ENCODE assay signal across 1 cellular context in genomic region chrX:153727108-153727931, GRCh38.
TF ChIP-seq lines count a peak whose summit lies in the region.

No MANE protein-coding gene starts in this region.

TF ChIP-seq in HepG2, 621 proteins besides CTCF, POLR2A, EP300 and RAD21 (continued from another document):
- TF ChIP-seq, protein P1, sequence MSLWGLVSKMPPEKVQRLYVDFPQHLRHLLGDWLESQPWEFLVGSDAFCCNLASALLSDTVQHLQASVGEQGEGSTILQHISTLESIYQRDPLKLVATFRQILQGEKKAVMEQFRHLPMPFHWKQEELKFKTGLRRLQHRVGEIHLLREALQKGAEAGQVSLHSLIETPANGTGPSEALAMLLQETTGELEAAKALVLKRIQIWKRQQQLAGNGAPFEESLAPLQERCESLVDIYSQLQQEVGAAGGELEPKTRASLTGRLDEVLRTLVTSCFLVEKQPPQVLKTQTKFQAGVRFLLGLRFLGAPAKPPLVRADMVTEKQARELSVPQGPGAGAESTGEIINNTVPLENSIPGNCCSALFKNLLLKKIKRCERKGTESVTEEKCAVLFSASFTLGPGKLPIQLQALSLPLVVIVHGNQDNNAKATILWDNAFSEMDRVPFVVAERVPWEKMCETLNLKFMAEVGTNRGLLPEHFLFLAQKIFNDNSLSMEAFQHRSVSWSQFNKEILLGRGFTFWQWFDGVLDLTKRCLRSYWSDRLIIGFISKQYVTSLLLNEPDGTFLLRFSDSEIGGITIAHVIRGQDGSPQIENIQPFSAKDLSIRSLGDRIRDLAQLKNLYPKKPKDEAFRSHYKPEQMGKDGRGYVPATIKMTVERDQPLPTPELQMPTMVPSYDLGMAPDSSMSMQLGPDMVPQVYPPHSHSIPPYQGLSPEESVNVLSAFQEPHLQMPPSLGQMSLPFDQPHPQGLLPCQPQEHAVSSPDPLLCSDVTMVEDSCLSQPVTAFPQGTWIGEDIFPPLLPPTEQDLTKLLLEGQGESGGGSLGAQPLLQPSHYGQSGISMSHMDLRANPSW (CRISPR knock-in tag; IDR thresholded peaks at IDR 0.05; ENCODE audit: borderline replicate concordance) = no peak
- TF ChIP-seq ZNF337 (CRISPR knock-in tag; IDR thresholded peaks at IDR 0.05; ENCODE audit: borderline replicate concordance, low read depth) (no peak), ZNF687 (CRISPR knock-in tag; IDR thresholded peaks at IDR 0.05) (peak; percentile 73), ZNF619 (CRISPR knock-in tag; IDR thresholded peaks at IDR 0.05) (no peak), ZMAT3 (CRISPR knock-in tag; conservative IDR thresholded peaks at IDR 0.05) (no peak), ZNF660 (CRISPR knock-in tag; IDR thresholded peaks at IDR 0.05; ENCODE audit: borderline replicate concordance, low read depth) (no peak)
